ENCODE assay signal across 1 cellular context in genomic region chr6:158559338-158559894, GRCh38.
TF ChIP-seq lines count a peak whose summit lies in the region.

No MANE protein-coding gene starts in this region.

TF ChIP-seq in SK-N-SH, 30 proteins besides CTCF, POLR2A, EP300 and RAD21 (continued from another document):
- TF ChIP-seq REST (IDR thresholded peaks at IDR 0.05; ENCODE audit: low read depth, low read length): no peak
- TF ChIP-seq RCOR1 (IDR thresholded peaks at IDR 0.05; ENCODE audit: low read length): no peak
- TF ChIP-seq RFX5 (IDR thresholded peaks at IDR 0.05; ENCODE audit: low read length): no peak
- no peak for TF ChIP-seq MEF2A (IDR thresholded peaks at IDR 0.05; ENCODE audit: borderline replicate concordance, low read depth)
- TF ChIP-seq SMC3 (IDR thresholded peaks at IDR 0.05; ENCODE audit: low read depth, low read length): no peak
